Comparison of ENCODE assay signal across 8 cellular contexts in genomic region chr10:72320676-72321247, GRCh38. TPM values are rescaled to one million over a fixed set of nuclear protein-coding genes. Genes with fewer than 3 reads are reported as not detected.
A peak's percentile ranks its signal among the peaks of the same experiment; 100 is the strongest.
DNase-seq lines count a peak whose midpoint lies in the region; ATAC-seq and TF ChIP-seq lines count a peak whose summit lies in the region.

No MANE protein-coding gene starts in this region.

- H3K27me3 ChIP-seq in HUES6 (ENCODE audit: control insufficient read depth, insufficient read depth, low read length) (no peaks in the 10 kb centered on the region), Peyer's patch (no peaks in the 10 kb centered on the region)

- no peaks in the 10 kb centered on the region for H3K9me3 ChIP-seq in HUES6 (ENCODE audit: control insufficient read depth, insufficient read depth, low read depth, low read length)
- H3K9me3 ChIP-seq in Peyer's patch, result no peaks in the 10 kb centered on the region

- H3K27ac Mint-ChIP-seq in activated T-helper 2 cell treated with anti-CD3 and anti-CD28 coated beads, Interferon-gamma antibody, Interleukin-2, Interleukin-4, amounts not matched to agents 10 μg/mL and 5 μg/mL and 100 μg/mL, durations not matched to agents 14 hours and 24 hours and 36 hours, result peak overlapping the region; percentile 99
- H3K27ac Mint-ChIP-seq in osteocyte (ENCODE audit: unreplicated experiment), result peak overlapping the region; percentile 100

- H3K4me1 Mint-ChIP-seq in activated T-helper 2 cell treated with anti-CD3 and anti-CD28 coated beads, Interferon-gamma antibody, Interleukin-2, Interleukin-4, amounts not matched to agents 10 μg/mL and 5 μg/mL and 100 μg/mL, durations not matched to agents 14 hours and 24 hours and 36 hours (ENCODE audit: low read depth), result peaks cover 63% of the 10 kb centered on the region
- peaks cover 68% of the 10 kb centered on the region for H3K4me1 Mint-ChIP-seq in osteocyte (ENCODE audit: unreplicated experiment)

- H3K27ac ChIP-seq in HUES6 (ENCODE audit: low read depth, low read length) (peak overlapping the region; percentile 78), Peyer's patch (peak overlapping the region; percentile 83 to 97 (median 94))

- H3K36me3 ChIP-seq in HUES6 (ENCODE audit: control insufficient read depth, insufficient read depth, low read length), result no peaks in the 10 kb centered on the region
- H3K36me3 ChIP-seq in Peyer's patch, result no peaks in the 10 kb centered on the region

- ATAC-seq in GM21717 (IDR thresholded peaks at IDR 0.05; ENCODE audit: unreplicated experiment), result peak; percentile 65

- H3K9ac ChIP-seq in HUES6 (ENCODE audit: low read length), result peak overlapping the region; percentile 85

- H3K27me3 Mint-ChIP-seq in activated T-helper 2 cell treated with anti-CD3 and anti-CD28 coated beads, Interferon-gamma antibody, Interleukin-2, Interleukin-4, amounts not matched to agents 10 μg/mL and 5 μg/mL and 100 μg/mL, durations not matched to agents 14 hours and 24 hours and 36 hours (ENCODE audit: low read depth), result no peaks in the 10 kb centered on the region
- H3K27me3 Mint-ChIP-seq in osteocyte (ENCODE audit: unreplicated experiment), result no peaks in the 10 kb centered on the region

- peak overlapping the region; percentile 81 for H3K4me3 Mint-ChIP-seq in activated T-helper 2 cell treated with anti-CD3 and anti-CD28 coated beads, Interferon-gamma antibody, Interleukin-2, Interleukin-4, amounts not matched to agents 10 μg/mL and 5 μg/mL and 100 μg/mL, durations not matched to agents 14 hours and 24 hours and 36 hours (ENCODE audit: low read depth)
- H3K4me3 Mint-ChIP-seq in osteocyte (ENCODE audit: unreplicated experiment), result peak overlapping the region; percentile 19

- no peak for TF ChIP-seq POLR2A in Peyer's patch (IDR thresholded peaks at IDR 0.05)

- H3K4me1 ChIP-seq in HUES6 (ENCODE audit: control insufficient read depth, insufficient read depth, low read length), result peaks cover 50% of the 10 kb centered on the region
- peaks cover 9 to 66% (median 51%) of the 10 kb centered on the region in 4 donors for H3K4me1 ChIP-seq in Peyer's patch

- H3K36me3 Mint-ChIP-seq in activated T-helper 2 cell treated with anti-CD3 and anti-CD28 coated beads, Interferon-gamma antibody, Interleukin-2, Interleukin-4, amounts not matched to agents 10 μg/mL and 5 μg/mL and 100 μg/mL, durations not matched to agents 14 hours and 24 hours and 36 hours (ENCODE audit: low read depth), result no peaks in the 10 kb centered on the region
- H3K36me3 Mint-ChIP-seq in osteocyte (ENCODE audit: unreplicated experiment), result no peaks in the 10 kb centered on the region

- DNase-seq in G401 (ENCODE audit: low spot score) (peak; percentile 70), Peyer's patch (peak; percentile 58 to 89 (median 78)), fibroblast of the conjunctiva (ENCODE audit: low read depth) (peak; percentile 100), osteocyte (ENCODE audit: extremely low spot score, unreplicated experiment) (peak; percentile 97), putamen (ENCODE audit: low spot score) (no peak)
- no peak for DNase-seq in activated T-helper 2 cell treated with anti-CD3 and anti-CD28 coated beads, Interferon-gamma antibody, Interleukin-2, Interleukin-4, amounts not matched to agents 10 μg/mL and 5 μg/mL and 100 μg/mL, durations not matched to agents 14 hours and 24 hours and 36 hours (ENCODE audit: low spot score)

- H3K4me3 ChIP-seq in HUES6 (ENCODE audit: low read depth, low read length) (no peak overlapping the region), Peyer's patch (no peak overlapping the region)

- intact Hi-C loops in activated T-helper 2 cell treated with anti-CD3 and anti-CD28 coated beads, Interferon-gamma antibody, Interleukin-2, Interleukin-4, amounts not matched to agents 10 μg/mL and 5 μg/mL and 100 μg/mL, durations not matched to agents 14 hours and 24 hours and 36 hours (cut with micrococcal nuclease), result loop anchor here (1.0 kb wide), 7 partner anchors 11 to 59 kb away; partner anchors contain the start of gene DDIT4

- H3K9me3 Mint-ChIP-seq in activated T-helper 2 cell treated with anti-CD3 and anti-CD28 coated beads, Interferon-gamma antibody, Interleukin-2, Interleukin-4, amounts not matched to agents 10 μg/mL and 5 μg/mL and 100 μg/mL, durations not matched to agents 14 hours and 24 hours and 36 hours, result no peaks in the 10 kb centered on the region
- H3K9me3 Mint-ChIP-seq in osteocyte (ENCODE audit: unreplicated experiment), result no peaks in the 10 kb centered on the region

- in situ Hi-C loops in G401 (cut with HindIII; ENCODE audit: low sequenced_read_pairs), result no loop called here

- TF ChIP-seq CTCF in Peyer's patch (IDR thresholded peaks at IDR 0.05) (no peak), osteocyte (IDR thresholded peaks at IDR 0.05) (no peak)

RNA-seq across cellular contexts. Expression of gene DNAJB12, which starts 34.0 kb away (rescaled TPM):
- total RNA-seq in G401 (2014; rRNA removed; shearing (Covaris generic)), result 22.6 and 23.1 TPM in 2 replicates
- total RNA-seq in Peyer's patch (10 to 100 TPM; 33.0 to 54.1 (median 47.2) TPM), osteocyte (42.4 and 43.0 TPM in 2 replicates)
- total RNA-seq in activated T-helper 2 cell treated with anti-CD3 and anti-CD28 coated beads, Interferon-gamma antibody, Interleukin-2, Interleukin-4, amounts not matched to agents 10 μg/mL and 5 μg/mL and 100 μg/mL, durations not matched to agents 14 hours and 24 hours and 36 hours, result 27.6 and 34.0 TPM in 2 replicates

RNA-seq across cellular contexts. Expression of gene DDIT4, which starts 47.0 kb away (rescaled TPM):
- total RNA-seq in G401 (2014; rRNA removed; shearing (Covaris generic)), result 192 and 262 TPM in 2 replicates
- total RNA-seq in Peyer's patch, result 100 to 1,000 TPM in 3 of 4 donors, 10 to 100 TPM in 1; 80.6 to 275 (median 123) TPM
- 543 and 569 TPM in 2 replicates for total RNA-seq in activated T-helper 2 cell treated with anti-CD3 and anti-CD28 coated beads, Interferon-gamma antibody, Interleukin-2, Interleukin-4, amounts not matched to agents 10 μg/mL and 5 μg/mL and 100 μg/mL, durations not matched to agents 14 hours and 24 hours and 36 hours
- 288 and 290 TPM in 2 replicates for total RNA-seq in osteocyte

Comparison
In these comparisons a context has a peak if more than half of its experiments do, and no peak if none do; other contexts are left out.
1. DNase-seq: peak in G401 (single experiment), Peyer's patch (3 of 3), fibroblast of the conjunctiva (single experiment) and osteocyte (single experiment); none in activated T-helper 2 cell treated with anti-CD3 and anti-CD28 coated beads, Interferon-gamma antibody, Interleukin-2, Interleukin-4, amounts not matched to agents 10 μg/mL and 5 μg/mL and 100 μg/mL, durations not matched to agents 14 hours and 24 hours and 36 hours (single experiment) and putamen (single experiment).